8 cellular contexts compared by ENCODE assay signal in genomic region chr1:100265562-100265930, GRCh38. TPM values are rescaled to one million over a fixed set of nuclear protein-coding genes. Genes with fewer than 3 reads are reported as not detected.
DNase-seq lines count a peak whose midpoint lies in the region; ATAC-seq, FAIRE-seq and TF ChIP-seq lines count a peak whose summit lies in the region.

No MANE protein-coding gene starts in this region.

- H3K4me1 ChIP-seq in MM.1S (ENCODE audit: low read length) (0 out of 2 replicates have a peak, but pooled peaks cover 4% of the 10 kb centered on the region), K562 (replicated peaks in 1 of 2; ENCODE audit: control insufficient read depth in 2 of 2, insufficient read depth in 2 of 2, low read length in 2 of 2) (peaks cover 4 to 6% of the 10 kb centered on the region in 2 experiments; a peak in 3 of 5 replicates)

- TSS peak; percentile 86 for BruUV-seq in K562 (replicated peaks; lab: Mats Ljungman, UMichigan)

- peak; percentile 86 for FAIRE-seq in K562 (lab: Jason Lieb, UNC)

- no peak for TF ChIP-seq RAD21 in K562 (CRISPR knock-in tag; conservative IDR thresholded peaks at IDR 0.05 in 1 of 2, IDR thresholded peaks at IDR 0.05 in 1 of 2)

- CTCF ChIA-PET in K562 (lab: Yijun Ruan, JAX; ENCODE audit: low intra/inter-chr PET ratio) = interaction anchor here (0.6 kb wide), 1 partner anchor 98 kb away, joined by 5 read pairs; no protein-coding TSS in a partner anchor

- TF ChIP-seq POLR2A in K562 (conservative IDR thresholded peaks at IDR 0.05) = no peak

- H4K20me1 ChIP-seq in MM.1S (ENCODE audit: insufficient read depth, low read length) = no peaks in the 10 kb centered on the region
- H4K20me1 ChIP-seq in K562 (replicated peaks; ENCODE audit: control insufficient read depth, insufficient read depth, low read length) = no peaks in the 10 kb centered on the region

- in situ Hi-C loops in K562 (cut with MboI) = no loop called here

- no peak for TF ChIP-seq CTCF in MM.1S (IDR thresholded peaks at IDR 0.05; ENCODE audit: low read length)
- no peak for TF ChIP-seq CTCF in K562 (IDR thresholded peaks at IDR 0.05 in 2 of 3, conservative IDR thresholded peaks at IDR 0.05 in 1 of 3; ENCODE audit: insufficient read depth in 2 of 3, low read depth in 1 of 3, low read length in 3 of 3)

- no peak for TF ChIP-seq EP300 in K562 (IDR thresholded peaks at IDR 0.05; ENCODE audit: low read length)

- H3K9me2 ChIP-seq in MM.1S (replicated peaks; ENCODE audit: insufficient read depth, low read length) = no peaks in the 10 kb centered on the region

- 0% methylated on average over 12 of the region's 12 CpGs for WGBS in K562 (ENCODE audit: insufficient coverage, low coverage, missing lambda C conversion rate)

- H3K9ac ChIP-seq in MM.1S (ENCODE audit: low read length) = peak overlapping the region; percentile 93; the same call in 1 of the 2 replicates
- H3K9ac ChIP-seq in K562 (ENCODE audit: insufficient read depth in 1 of 2, low read depth in 2 of 2, low read length in 2 of 2) = peak overlapping the region; percentile 89 to 90

- H2AFZ ChIP-seq in MM.1S (ENCODE audit: low read length) (peak overlapping the region; percentile 68), K562 (ENCODE audit: low read depth, low read length) (peak overlapping the region; percentile 92)

- DNase-seq in activated CD4-positive, CD25-positive, alpha-beta regulatory T cell (lab: John Stamatoyannopoulos, UW) = no peak
- DNase-seq in HCEC 1CT = peak; percentile 37
- peak; percentile 16 for DNase-seq in MM.1S
- peak; percentile 15 to 61 (median 28) for DNase-seq in K562 (ENCODE audit: extremely low read depth in 1 of 4, low spot score in 3 of 4)
- DNase-seq in iris pigment epithelial cell (ENCODE audit: low read depth) = peak; percentile 70
- DNase-seq in stimulated activated naive CD8-positive, alpha-beta T cell treated with anti-CD3 and anti-CD28 coated beads, Interleukin-15, Interleukin-2, amounts not matched to agents 100 U/mL and 50 U/mL, for 24 hours = no peak
- DNase-seq in DMS153 treated with DMSO at 0.1 percent for 48 hours (lab: John Stamatoyannopoulos, UW; ENCODE audit: unreplicated experiment) = no peak

- no peaks in the 10 kb centered on the region for H3F3A ChIP-seq in MM.1S (ENCODE audit: insufficient read depth, low read length)

- POLR2A ChIA-PET in K562 (lab: Yijun Ruan, JAX) = interaction anchor here (0.6 to 3.1 kb wide), 9 partner anchors 9 to 167 kb away, joined by 3 to 17 read pairs (median 4); partner anchors contain the start of genes CDC14A, DBT, SASS6 and TRMT13

- H3K79me2 ChIP-seq in MM.1S (ENCODE audit: low read length) (peaks cover 29% of the 10 kb centered on the region), K562 (ENCODE audit: control insufficient read depth, insufficient read depth, low read length) (peaks cover 46% of the 10 kb centered on the region)

- peak; percentile 29 to 50 for ATAC-seq in activated CD4-positive, CD25-positive, alpha-beta regulatory T cell treated with anti-CD3 and anti-CD28 coated beads, Interleukin-2, amount 50 U/mL, for 24 hours
- ATAC-seq in K562 = peak; percentile 50
- peak; percentile 25 for ATAC-seq in stimulated activated naive CD8-positive, alpha-beta T cell treated with anti-CD3 and anti-CD28 coated beads, Interleukin-15, Interleukin-2, amounts not matched to agents 100 U/mL and 50 U/mL, for 24 hours

- H3K9me3 ChIP-seq in MM.1S (replicated peaks; ENCODE audit: insufficient read depth, low read length) = no peaks in the 10 kb centered on the region
- H3K9me3 ChIP-seq in K562 (replicated peaks; ENCODE audit: control insufficient read depth, insufficient read depth, low read depth, low read length) = peaks cover 11% of the 10 kb centered on the region

- 0 out of 2 replicates have a peak, but pooled peaks cover 4% of the 10 kb centered on the region for H3K36me3 ChIP-seq in MM.1S (replicated peaks; ENCODE audit: insufficient read depth, low read length)
- peaks cover 43% of the 10 kb centered on the region for H3K36me3 ChIP-seq in K562 (ENCODE audit: control insufficient read depth, insufficient read depth, low read length)

- no peaks in the 10 kb centered on the region for H3K27me3 ChIP-seq in MM.1S (replicated peaks; ENCODE audit: insufficient read depth, low read length)
- no peaks in the 10 kb centered on the region; a peak in 1 of 5 replicates for H3K27me3 ChIP-seq in K562 (ENCODE audit: control insufficient read depth in 2 of 2, insufficient read depth in 2 of 2, low read length in 2 of 2)

- H3K4me3 ChIP-seq in MM.1S (ENCODE audit: low read length) (peak overlapping the region; percentile 69), K562 (peak overlapping the region; percentile 88)

- intact Hi-C loops in K562 (cut with micrococcal nuclease) = loop anchor here (2.0 to 10.0 kb wide), 4 partner anchors 15 to 221 kb away; partner anchors contain the start of genes CDC14A, SASS6 and TRMT13

- H3K4me2 ChIP-seq in MM.1S (ENCODE audit: low read depth, low read length) = peak overlapping the region; percentile 78
- peak overlapping the region; percentile 92 for H3K4me2 ChIP-seq in K562 (ENCODE audit: insufficient read depth, low read length)

- no peaks in the 10 kb centered on the region for H3K9me1 ChIP-seq in K562 (ENCODE audit: control insufficient read depth, insufficient read depth, low read length)

- H3K27ac ChIP-seq in MM.1S (ENCODE audit: low read length) = peak overlapping the region; percentile 81; the same call in 1 of the 2 replicates
- H3K27ac ChIP-seq in K562 (ENCODE audit: extremely low read depth, low read depth, low read length) = peak overlapping the region; percentile 87

RNA-seq across cellular contexts. Expression of gene RTCA, which starts 0.5 kb away (rescaled TPM):
- 46.7 and 59.6 TPM in 2 replicates for total RNA-seq in K562 (2011; cell fraction: chromatin; rRNA removed; ENCODE audit: low replicate concordance)
- 40.4 and 45.0 TPM in 2 replicates for total RNA-seq in K562 (2011; cell fraction: nucleolus; rRNA removed)
- 42.6 and 56.6 TPM in 2 replicates for total RNA-seq in K562 (2011; cell fraction: nucleoplasm; rRNA removed)
- total RNA-seq in K562 (2014; rRNA removed) (45.8 and 47.8 TPM in 2 replicates), K562 (2014; rRNA removed; fragmentation: Illumina TruSeq; extraction: Trizol) (40.6 and 48.1 TPM in 2 replicates), K562 (2015; rRNA removed; fragmentation: Illumina TruSeq; extraction: Trizol) (38.5 and 43.3 TPM in 2 replicates), K562 (2021) (43.2 and 44.3 TPM in 2 replicates)
- polyA plus RNA-seq in K562 (2011; rRNA removed) (46.6 and 57.2 TPM in 2 replicates), K562 (2014; fragmentation: Illumina TruSeq; extraction: Trizol) (33.2 and 37.5 TPM in 2 replicates), K562 (2014; fragmentation: Nextera tagmentation; extraction: Ambion mirVana) (10 to 100 TPM; 11.6 to 13.1 TPM), K562 (2014; rRNA removed) (46.3 and 51.4 TPM in 2 replicates)
- 15.5 and 28.2 TPM in 2 replicates for polyA plus RNA-seq in K562 (2011; cell fraction: cytosol; rRNA removed)
- 27.5 and 31.1 TPM in 2 replicates for polyA plus RNA-seq in K562 (2011; cell fraction: nucleus; rRNA removed)
- polyA plus RNA-seq in K562 (2012) = 43.2 and 65.0 TPM in 2 replicates
- polyA minus RNA-seq in K562 (2011; rRNA and poly(A)+ RNA removed) = 46.3 and 59.5 TPM in 2 replicates
- polyA minus RNA-seq in K562 (2011; cell fraction: cytosol; rRNA and poly(A)+ RNA removed) = 18.6 and 19.3 TPM in 2 replicates
- polyA minus RNA-seq in K562 (2011; cell fraction: nucleus; rRNA and poly(A)+ RNA removed) = 37.7 and 58.6 TPM in 2 replicates

RNA-seq across cellular contexts. Expression of gene DBT, which starts 15.9 kb away (rescaled TPM):
- total RNA-seq in K562 (2011; cell fraction: chromatin; rRNA removed; ENCODE audit: low replicate concordance) = 11.9 and 33.4 TPM in 2 replicates
- 5.0 and 6.2 TPM in 2 replicates for total RNA-seq in K562 (2011; cell fraction: nucleolus; rRNA removed)
- 10.9 and 12.6 TPM in 2 replicates for total RNA-seq in K562 (2011; cell fraction: nucleoplasm; rRNA removed)
- 3.1 and 3.6 TPM in 2 replicates for total RNA-seq in K562 (2014; rRNA removed)
- 13.5 and 17.5 TPM in 2 replicates for total RNA-seq in K562 (2014; rRNA removed; fragmentation: Illumina TruSeq; extraction: Trizol)
- 7.0 and 7.3 TPM in 2 replicates for total RNA-seq in K562 (2015; rRNA removed; fragmentation: Illumina TruSeq; extraction: Trizol)
- total RNA-seq in K562 (2021) = 9.1 and 9.5 TPM in 2 replicates
- 10.9 and 12.1 TPM in 2 replicates for polyA plus RNA-seq in K562 (2011; rRNA removed)
- polyA plus RNA-seq in K562 (2011; cell fraction: cytosol; rRNA removed) = 1.5 and 3.3 TPM in 2 replicates
- 4.2 and 5.2 TPM in 2 replicates for polyA plus RNA-seq in K562 (2011; cell fraction: nucleus; rRNA removed)
- 4.4 and 8.1 TPM in 2 replicates for polyA plus RNA-seq in K562 (2012)
- polyA plus RNA-seq in K562 (2014; fragmentation: Illumina TruSeq; extraction: Trizol) = 6.1 and 7.7 TPM in 2 replicates
- 1 to 10 TPM; 2.7 to 3.3 TPM for polyA plus RNA-seq in K562 (2014; fragmentation: Nextera tagmentation; extraction: Ambion mirVana)
- 4.1 and 5.0 TPM in 2 replicates for polyA plus RNA-seq in K562 (2014; rRNA removed)
- 21.3 and 21.7 TPM in 2 replicates for polyA minus RNA-seq in K562 (2011; rRNA and poly(A)+ RNA removed)
- polyA minus RNA-seq in K562 (2011; cell fraction: cytosol; rRNA and poly(A)+ RNA removed) = 2.6 and 4.8 TPM in 2 replicates
- polyA minus RNA-seq in K562 (2011; cell fraction: nucleus; rRNA and poly(A)+ RNA removed) = 7.1 and 16.7 TPM in 2 replicates

Comparison
In these comparisons a context has a peak if more than half of its experiments do, and no peak if none do; other contexts are left out.
1. DNase-seq: peak in HCEC 1CT (single experiment), MM.1S (single experiment), K562 (4 of 4) and iris pigment epithelial cell (single experiment); none in activated CD4-positive, CD25-positive, alpha-beta regulatory T cell (0 of 4), stimulated activated naive CD8-positive, alpha-beta T cell treated with anti-CD3 and anti-CD28 coated beads, Interleukin-15, Interleukin-2, amounts not matched to agents 100 U/mL and 50 U/mL, for 24 hours (single experiment) and DMS153 treated with DMSO at 0.1 percent for 48 hours (single experiment).
2. Peak in every context shown above with its lines, with median percentiles within 50 percentile points of each other: ATAC-seq.